7 cellular contexts compared by ENCODE assay signal in the genomic region with DNA sequence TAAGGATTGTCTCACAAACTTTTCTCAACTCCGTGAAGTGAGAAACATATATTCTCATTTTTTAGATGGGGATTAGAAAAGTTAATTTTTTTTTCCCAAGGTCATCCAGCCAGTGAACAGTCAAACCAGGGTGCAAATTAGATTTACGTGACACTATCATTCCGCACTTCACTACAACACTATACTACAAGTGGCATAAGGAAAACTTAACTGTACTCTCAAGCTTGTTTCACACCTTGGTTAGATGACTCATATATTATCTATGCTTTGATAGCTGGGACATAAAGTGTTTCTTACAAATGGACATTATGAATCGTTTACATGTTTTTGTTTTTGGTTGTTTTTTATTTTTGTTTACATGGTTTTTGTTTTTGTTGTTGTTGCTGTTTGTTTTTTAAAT.
"Had no signal": no experiment of that assay in that cellular context is flagged by ENCODE, and none has a peak within 500 bp of the region (broad histone marks: within the 10 kb centered on the region; RNA-seq: fewer than 3 reads in every experiment).

No MANE protein-coding gene starts in this region.

- H3K27ac ChIP-seq: HL-60 had no signal

- H3K4me3 ChIP-seq: K562 had no signal

- ATAC-seq: HepG2, K562 had no signal

- H3K4me1 Mint-ChIP-seq: IgD-negative memory B cell had no signal

- H3K27ac Mint-ChIP-seq: IgD-negative memory B cell had no signal

- FAIRE-seq: HepG2, HTR-8/SVneo, K562 had no signal

- H3K36me3 Mint-ChIP-seq: IgD-negative memory B cell had no signal

- H3K4me3 Mint-ChIP-seq: IgD-negative memory B cell had no signal

- DNase-seq: IMR-90, KBM-7 had no signal

- H3K27me3 Mint-ChIP-seq: IgD-negative memory B cell had no signal
